9 cellular contexts compared by ENCODE assay signal in the genomic region with DNA sequence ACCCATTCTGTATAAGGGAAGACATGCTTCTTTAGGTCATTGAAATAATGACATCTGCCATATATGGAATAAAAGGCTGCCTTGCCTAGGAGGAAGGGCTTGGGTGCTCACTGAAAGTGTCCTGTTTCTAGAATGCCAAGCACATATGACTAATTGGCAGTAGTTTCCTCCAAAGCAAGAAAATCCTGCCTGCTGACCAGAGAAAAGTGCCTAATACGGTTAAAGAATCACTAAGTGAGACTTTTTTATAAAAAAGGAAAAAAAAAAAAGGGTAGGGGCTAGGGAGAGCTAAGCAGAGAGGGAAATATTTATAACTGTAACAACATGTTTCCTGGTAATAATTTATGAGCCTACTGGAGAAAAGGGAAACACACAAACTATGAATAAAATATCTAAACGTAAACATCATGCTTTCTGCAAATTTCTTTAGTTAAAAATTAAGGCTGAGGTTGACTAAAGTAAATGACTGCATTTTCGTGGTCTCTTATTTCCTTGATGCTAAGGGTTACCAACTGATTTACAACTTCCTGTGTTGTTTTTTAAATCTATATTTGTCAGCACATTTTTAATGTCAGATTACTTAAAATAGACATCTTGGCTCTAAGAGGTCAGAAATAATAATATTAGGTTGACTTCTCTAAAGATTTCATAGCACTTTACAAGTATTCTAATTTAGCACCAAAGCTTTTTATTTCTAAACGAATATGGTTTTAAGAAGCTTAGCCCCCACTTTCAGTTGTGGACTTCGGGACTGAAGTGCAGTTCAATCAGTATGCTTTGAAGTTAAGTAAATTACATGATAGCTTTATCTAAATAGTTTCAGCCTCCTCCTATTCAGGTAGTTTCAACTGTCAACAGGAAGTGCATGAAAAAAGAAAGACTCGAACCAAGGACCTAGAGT.
A peak's percentile ranks its signal among the peaks of the same experiment; 100 is the strongest.
DNase-seq lines count a peak whose midpoint lies in the region; TF ChIP-seq lines count a peak whose summit lies in the region.
"Had no signal": no experiment of that assay in that cellular context is flagged by ENCODE, and none has a peak within 500 bp of the region (broad histone marks: within the 10 kb centered on the region; RNA-seq: fewer than 3 reads in every experiment).

No MANE protein-coding gene starts in this region.

- H3K27me3 ChIP-seq in GM23248 (replicated peaks; ENCODE audit: insufficient read depth) (no peaks in the 10 kb centered on the region), OCI-LY1 (ENCODE audit: insufficient read depth, low read length) (no peaks in the 10 kb centered on the region), spleen (replicated peaks in 1 of 7) (no peaks in the 10 kb centered on the region)

- H4K20me1 ChIP-seq in GM23248 (ENCODE audit: insufficient read depth): no peaks in the 10 kb centered on the region
- no peaks in the 10 kb centered on the region for H4K20me1 ChIP-seq in OCI-LY1 (ENCODE audit: insufficient read depth, low read length)

- no peak overlapping the region for H3K27ac ChIP-seq in GM23248
- no peak overlapping the region for H3K27ac ChIP-seq in OCI-LY1 (ENCODE audit: low read depth, low read length, poor library complexity, severe bottlenecking)
- peak overlapping the region in 7 of 8 donors; percentile 4 to 62 (median 41) for H3K27ac ChIP-seq in spleen
- H3K27ac ChIP-seq: parathyroid adenoma had no signal

- H3K4me3 ChIP-seq in GM23248 (no peak overlapping the region), OCI-LY1 (ENCODE audit: low read depth, low read length, poor library complexity, severe bottlenecking) (no peak overlapping the region), epithelial cell of esophagus (ENCODE audit: low read length) (no peak overlapping the region), spleen (no peak overlapping the region)

- no peaks in the 10 kb centered on the region for H3K9me2 ChIP-seq in GM23248 (ENCODE audit: insufficient read depth)
- H3K9me2 ChIP-seq in OCI-LY1 (ENCODE audit: low read depth, low read length): no peaks in the 10 kb centered on the region

- H3F3A ChIP-seq in GM23248 (ENCODE audit: insufficient read depth) (peaks cover 16% of the 10 kb centered on the region; the same call in 1 of the 2 replicates), OCI-LY1 (ENCODE audit: insufficient read depth, low read length) (no peaks in the 10 kb centered on the region)

- H3K36me3 ChIP-seq in GM23248 (ENCODE audit: low read depth) (no peaks in the 10 kb centered on the region), OCI-LY1 (ENCODE audit: insufficient read depth, low read length) (no peaks in the 10 kb centered on the region), spleen (no peaks in the 10 kb centered on the region)

- H3K79me2 ChIP-seq in GM23248 (ENCODE audit: insufficient read depth) (no peaks in the 10 kb centered on the region), OCI-LY1 (ENCODE audit: insufficient read depth, low read length) (no peaks in the 10 kb centered on the region)
- H3K79me2 ChIP-seq: parathyroid adenoma had no signal

- H3K9me3 ChIP-seq in GM23248 (ENCODE audit: low read depth) (no peaks in the 10 kb centered on the region), OCI-LY1 (ENCODE audit: low read length) (no peaks in the 10 kb centered on the region), spleen (no peaks in the 10 kb centered on the region)

- H3K4me2 ChIP-seq in GM23248 (ENCODE audit: unreplicated experiment) (peak overlapping the region; percentile 15), OCI-LY1 (ENCODE audit: low read length) (peak overlapping the region; percentile 17; the same call in 1 of the 2 replicates)

- H3K9ac ChIP-seq in GM23248 (no peak overlapping the region), OCI-LY1 (ENCODE audit: low read length) (no peak overlapping the region)
- H3K9ac ChIP-seq: parathyroid adenoma had no signal

- TF ChIP-seq POLR2A in spleen (IDR thresholded peaks at IDR 0.05): no peak

- DNase-seq in EL (peak; percentile 72), GM23248 (peak; percentile 66), epithelial cell of esophagus (ENCODE audit: low read depth) (peak; percentile 76), spleen (no peak), NCI-H1105 (lab: John Stamatoyannopoulos, UW) (no peak), SK-N-DZ (ENCODE audit: low spot score) (no peak), NCI-H526 (lab: John Stamatoyannopoulos, UW) (no peak)

- peak overlapping the region; percentile 10 for H2AFZ ChIP-seq in GM23248
- H2AFZ ChIP-seq in OCI-LY1 (ENCODE audit: low read length): peak overlapping the region; percentile 97
- H2AFZ ChIP-seq: parathyroid adenoma had no signal

- peaks cover 31% of the 10 kb centered on the region for H3K4me1 ChIP-seq in GM23248 (ENCODE audit: insufficient read depth)
- peaks cover 26% of the 10 kb centered on the region for H3K4me1 ChIP-seq in OCI-LY1 (ENCODE audit: insufficient read depth, low read length, severe bottlenecking)
- peaks cover 9 to 25% (median 21%) of the 10 kb centered on the region in 6 donors for H3K4me1 ChIP-seq in spleen
- H3K4me1 ChIP-seq: parathyroid adenoma had no signal

- in situ Hi-C loops in GM23248 (cut with MboI): loop anchor here (25.0 kb wide), 1 partner anchor 485 kb away; no protein-coding TSS in a partner anchor

- no peak for TF ChIP-seq CTCF in OCI-LY1 (IDR thresholded peaks at IDR 0.05; ENCODE audit: low read length)
- no peak for TF ChIP-seq CTCF in epithelial cell of esophagus (IDR thresholded peaks at IDR 0.05; ENCODE audit: insufficient read depth, low read depth, low read length, missing control alignments)
- TF ChIP-seq CTCF in spleen (IDR thresholded peaks at IDR 0.05 in 8 of 11, conservative IDR thresholded peaks at IDR 0.05 in 3 of 11): no peak

- intact Hi-C loops in spleen (cut with DNase I; ENCODE audit: low total_unique reads): no loop called here

- WGBS in GM23248 (ENCODE audit: low coverage in 1 of 2, low lambda C conversion rate in 2 of 2, missing lambda C conversion rate in 2 of 2), 2 experiments: 52 to 56% methylated on average over 6 of the region's 6 CpGs
- 4 to 7% (median 5%) methylated on average over 6 of the region's 6 CpGs for WGBS in spleen, 5 donors

Comparison
In these comparisons a context has a peak if more than half of its experiments do, and no peak if none do; other contexts are left out.
1. DNase-seq: peak in EL (single experiment), GM23248 (single experiment) and epithelial cell of esophagus (single experiment); none in spleen (single experiment), NCI-H1105 (single experiment), SK-N-DZ (single experiment) and NCI-H526 (0 of 2).
2. H3K27ac ChIP-seq: peak in spleen (7 of 8); none in GM23248 (single experiment) and OCI-LY1 (single experiment).